In the genomic region with DNA sequence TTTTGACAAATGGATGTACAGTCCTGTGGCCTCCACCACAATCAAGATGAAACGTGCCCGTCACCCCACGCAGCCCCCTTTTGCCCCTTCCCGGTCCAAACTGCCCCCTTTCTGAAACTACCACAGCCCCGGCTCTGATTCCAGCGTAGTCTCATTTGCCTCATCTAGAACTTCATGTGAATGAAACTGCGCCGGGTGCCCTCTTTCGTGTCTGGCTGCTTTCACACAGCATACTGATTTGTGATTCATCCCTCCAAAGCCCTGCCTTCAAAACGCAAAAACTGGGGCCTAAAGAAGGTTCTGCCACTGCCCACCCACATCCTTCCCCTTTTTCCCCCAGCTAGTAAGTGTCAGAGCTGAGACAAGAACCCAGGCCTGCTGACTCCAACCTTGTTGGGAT, we compare ENCODE assay signal across 11 cellular contexts. TPM values are rescaled to one million over a fixed set of nuclear protein-coding genes. Genes with fewer than 3 reads are reported as not detected.
DNase-seq lines count a peak whose midpoint lies in the region; ATAC-seq lines count a peak whose summit lies in the region.
"Had no signal": no experiment of that assay in that cellular context is flagged by ENCODE, and none has a peak within 500 bp of the region (broad histone marks: within the 10 kb centered on the region; RNA-seq: fewer than 3 reads in every experiment).

No MANE protein-coding gene starts in this region.

- intact Hi-C loops in activated CD4-positive, alpha-beta T cell treated with anti-CD3 and anti-CD28 coated beads, Interleukin-2, amount 10 ng/mL, durations not matched to agents 24 days and 14 days (cut with micrococcal nuclease): no loop called here
- intact Hi-C loops in naive thymus-derived CD4-positive, alpha-beta T cell (cut with micrococcal nuclease): no loop called here

- peak; percentile 47 for ATAC-seq in activated CD8-positive, alpha-beta memory T cell treated with anti-CD3 and anti-CD28 coated beads, Interleukin-2, amount 10 ng/mL, durations not matched to agents 7 days and 5 days
- peak; percentile 45 for ATAC-seq in naive thymus-derived CD4-positive, alpha-beta T cell
- ATAC-seq in stimulated activated memory B cell treated with anti-CD40 and anti-IgM and Interleukin-4, amounts not matched to agents 10 μg/mL and 1 μg/mL and 100 μg/mL, for 72 hours: peak; percentile 77
- no peak for ATAC-seq in HG03196 (IDR thresholded peaks at IDR 0.05; ENCODE audit: unreplicated experiment)
- ATAC-seq: right cardiac atrium had no signal

- peaks cover 32% of the 10 kb centered on the region for H3K4me1 Mint-ChIP-seq in activated CD4-positive, alpha-beta T cell treated with anti-CD3 and anti-CD28 coated beads, Interleukin-2, amount 10 ng/mL, durations not matched to agents 24 days and 14 days
- H3K4me1 Mint-ChIP-seq in activated CD8-positive, alpha-beta memory T cell treated with anti-CD3 and anti-CD28 coated beads, Interleukin-2, amount 10 ng/mL, durations not matched to agents 7 days and 5 days: peaks cover 63% of the 10 kb centered on the region
- peaks cover 29 to 70% (median 50%) of the 10 kb centered on the region in 7 donors for H3K4me1 Mint-ChIP-seq in naive thymus-derived CD4-positive, alpha-beta T cell
- H3K4me1 Mint-ChIP-seq in stimulated activated memory B cell treated with anti-CD40 and anti-IgM and Interleukin-4, amounts not matched to agents 10 μg/mL and 1 μg/mL and 100 μg/mL, for 72 hours: peaks cover 39% of the 10 kb centered on the region

- DNase-seq in activated CD4-positive, alpha-beta T cell treated with anti-CD3 and anti-CD28 coated beads for 48 hours: peak; percentile 62
- DNase-seq in activated CD4-positive, alpha-beta T cell treated with anti-CD3 and anti-CD28 coated beads, Interleukin-2, amount 10 ng/mL, durations not matched to agents 24 days and 14 days: no peak
- DNase-seq in activated CD8-positive, alpha-beta memory T cell treated with anti-CD3 and anti-CD28 coated beads, Interleukin-2, amount 10 ng/mL, durations not matched to agents 7 days and 5 days: peak; percentile 55
- DNase-seq in naive thymus-derived CD4-positive, alpha-beta T cell: no peak
- DNase-seq in mucosa of gallbladder (ENCODE audit: low spot score): no peak
- DNase-seq in ecto neural progenitor cell (ENCODE audit: low spot score): no peak
- DNase-seq: brain microvascular endothelial cell, NCI-H2227 treated with DMSO at 0.1 percent for 48 hours, right cardiac atrium had no signal

- CTCF ChIA-PET in activated CD8-positive, alpha-beta memory T cell treated with anti-CD3 and anti-CD28 coated beads, Interleukin-2, amount 10 ng/mL, durations not matched to agents 7 days and 5 days (lab: Charles Lee): no interaction called here
- CTCF ChIA-PET in naive thymus-derived CD4-positive, alpha-beta T cell (lab: Charles Lee): interaction anchor here (0.7 kb wide), 1 partner anchor 115 kb away, joined by 6 read pairs; no protein-coding TSS in a partner anchor

- H3K27me3 ChIP-seq in naive thymus-derived CD4-positive, alpha-beta T cell (ENCODE audit: control insufficient read depth in 2 of 2, insufficient read depth in 2 of 2, low read length in 2 of 2): no peaks in the 10 kb centered on the region
- H3K27me3 ChIP-seq: brain microvascular endothelial cell had no signal

- H3K4me1 ChIP-seq in naive thymus-derived CD4-positive, alpha-beta T cell (ENCODE audit: control insufficient read depth in 2 of 2, insufficient read depth in 2 of 2, low read length in 2 of 2): peaks cover 10 to 23% of the 10 kb centered on the region in 2 donors

- no peaks in the 10 kb centered on the region for H3K9me3 ChIP-seq in naive thymus-derived CD4-positive, alpha-beta T cell (ENCODE audit: control insufficient read depth in 2 of 3, low read length in 3 of 3)

- H3K9me3 Mint-ChIP-seq in activated CD4-positive, alpha-beta T cell treated with anti-CD3 and anti-CD28 coated beads, Interleukin-2, amount 10 ng/mL, durations not matched to agents 24 days and 14 days: no peaks in the 10 kb centered on the region
- H3K9me3 Mint-ChIP-seq in activated CD8-positive, alpha-beta memory T cell treated with anti-CD3 and anti-CD28 coated beads, Interleukin-2, amount 10 ng/mL, durations not matched to agents 7 days and 5 days (ENCODE audit: low read depth): no peaks in the 10 kb centered on the region
- H3K9me3 Mint-ChIP-seq in naive thymus-derived CD4-positive, alpha-beta T cell: peaks cover 0 to 1% (median 0%) of the 10 kb centered on the region in 11 donors
- H3K9me3 Mint-ChIP-seq in stimulated activated memory B cell treated with anti-CD40 and anti-IgM and Interleukin-4, amounts not matched to agents 10 μg/mL and 1 μg/mL and 100 μg/mL, for 72 hours: no peaks in the 10 kb centered on the region

- peaks cover 18% of the 10 kb centered on the region for H3K27me3 Mint-ChIP-seq in activated CD4-positive, alpha-beta T cell treated with anti-CD3 and anti-CD28 coated beads, Interleukin-2, amount 10 ng/mL, durations not matched to agents 24 days and 14 days
- peaks cover 23% of the 10 kb centered on the region for H3K27me3 Mint-ChIP-seq in activated CD8-positive, alpha-beta memory T cell treated with anti-CD3 and anti-CD28 coated beads, Interleukin-2, amount 10 ng/mL, durations not matched to agents 7 days and 5 days
- peaks cover 0 to 21% (median 7%) of the 10 kb centered on the region in 5 donors for H3K27me3 Mint-ChIP-seq in naive thymus-derived CD4-positive, alpha-beta T cell
- H3K27me3 Mint-ChIP-seq in stimulated activated memory B cell treated with anti-CD40 and anti-IgM and Interleukin-4, amounts not matched to agents 10 μg/mL and 1 μg/mL and 100 μg/mL, for 72 hours: peaks cover 20% of the 10 kb centered on the region

- H3K36me3 ChIP-seq in naive thymus-derived CD4-positive, alpha-beta T cell (ENCODE audit: control insufficient read depth in 2 of 3, insufficient read depth in 3 of 3, low read length in 3 of 3): peaks cover 0 to 10% (median 0%) of the 10 kb centered on the region in 3 experiments
- H3K36me3 ChIP-seq: brain microvascular endothelial cell had no signal

- POLR2A ChIA-PET in naive thymus-derived CD4-positive, alpha-beta T cell (lab: Charles Lee): interaction anchor here (0.7 kb wide), 1 partner anchor 196 kb away, joined by 3 read pairs; no protein-coding TSS in a partner anchor

- no peak overlapping the region for H3K4me3 ChIP-seq in naive thymus-derived CD4-positive, alpha-beta T cell (ENCODE audit: low read length)

- peaks cover 9% of the 10 kb centered on the region for H3K36me3 Mint-ChIP-seq in activated CD4-positive, alpha-beta T cell treated with anti-CD3 and anti-CD28 coated beads, Interleukin-2, amount 10 ng/mL, durations not matched to agents 24 days and 14 days (ENCODE audit: low read depth)
- H3K36me3 Mint-ChIP-seq in activated CD8-positive, alpha-beta memory T cell treated with anti-CD3 and anti-CD28 coated beads, Interleukin-2, amount 10 ng/mL, durations not matched to agents 7 days and 5 days: peaks cover 25% of the 10 kb centered on the region
- peaks cover 0 to 15% (median 12%) of the 10 kb centered on the region in 5 donors for H3K36me3 Mint-ChIP-seq in naive thymus-derived CD4-positive, alpha-beta T cell
- peaks cover 20% of the 10 kb centered on the region for H3K36me3 Mint-ChIP-seq in stimulated activated memory B cell treated with anti-CD40 and anti-IgM and Interleukin-4, amounts not matched to agents 10 μg/mL and 1 μg/mL and 100 μg/mL, for 72 hours

- no peak overlapping the region for H3K27ac Mint-ChIP-seq in activated CD4-positive, alpha-beta T cell treated with anti-CD3 and anti-CD28 coated beads, Interleukin-2, amount 10 ng/mL, durations not matched to agents 24 days and 14 days
- H3K27ac Mint-ChIP-seq in activated CD8-positive, alpha-beta memory T cell treated with anti-CD3 and anti-CD28 coated beads, Interleukin-2, amount 10 ng/mL, durations not matched to agents 7 days and 5 days: peak overlapping the region; percentile 16
- H3K27ac Mint-ChIP-seq in naive thymus-derived CD4-positive, alpha-beta T cell: no peak overlapping the region
- peak overlapping the region; percentile 76 for H3K27ac Mint-ChIP-seq in stimulated activated memory B cell treated with anti-CD40 and anti-IgM and Interleukin-4, amounts not matched to agents 10 μg/mL and 1 μg/mL and 100 μg/mL, for 72 hours

- no peak overlapping the region for H3K4me3 Mint-ChIP-seq in activated CD4-positive, alpha-beta T cell treated with anti-CD3 and anti-CD28 coated beads, Interleukin-2, amount 10 ng/mL, durations not matched to agents 24 days and 14 days
- no peak overlapping the region for H3K4me3 Mint-ChIP-seq in activated CD8-positive, alpha-beta memory T cell treated with anti-CD3 and anti-CD28 coated beads, Interleukin-2, amount 10 ng/mL, durations not matched to agents 7 days and 5 days
- peak overlapping the region in 1 of 10 donors; percentile 56 for H3K4me3 Mint-ChIP-seq in naive thymus-derived CD4-positive, alpha-beta T cell
- H3K4me3 Mint-ChIP-seq in stimulated activated memory B cell treated with anti-CD40 and anti-IgM and Interleukin-4, amounts not matched to agents 10 μg/mL and 1 μg/mL and 100 μg/mL, for 72 hours: no peak overlapping the region

- no peak overlapping the region for H3K27ac ChIP-seq in naive thymus-derived CD4-positive, alpha-beta T cell (ENCODE audit: low read depth, low read length)
- H3K27ac ChIP-seq: brain microvascular endothelial cell had no signal

RNA-seq across cellular contexts. Expression of gene NCS1, which starts 31.5 kb away (rescaled TPM):
- total RNA-seq in activated CD4-positive, alpha-beta T cell treated with anti-CD3 and anti-CD28 coated beads, Interleukin-2, amount 10 ng/mL, durations not matched to agents 24 days and 14 days: 5.3 and 5.4 TPM in 2 replicates
- 10 to 100 TPM in 1 of 2 experiments, 1 to 10 TPM in 1; 4.0 to 16.9 TPM for total RNA-seq in activated CD8-positive, alpha-beta memory T cell treated with anti-CD3 and anti-CD28 coated beads, Interleukin-2, amount 10 ng/mL, durations not matched to agents 7 days and 5 days
- under 1 TPM in 3 of 5 experiments, not detected in 2; 0.14 to 0.85 (median 0.22) TPM for total RNA-seq in naive thymus-derived CD4-positive, alpha-beta T cell
- not detected for polyA plus RNA-seq in naive thymus-derived CD4-positive, alpha-beta T cell
- 50.3 TPM for total RNA-seq in mucosa of gallbladder

Comparison
In these comparisons a context has a peak if more than half of its experiments do, and no peak if none do; other contexts are left out.
1. DNase-seq: peak in activated CD4-positive, alpha-beta T cell treated with anti-CD3 and anti-CD28 coated beads for 48 hours (single experiment) and activated CD8-positive, alpha-beta memory T cell treated with anti-CD3 and anti-CD28 coated beads, Interleukin-2, amount 10 ng/mL, durations not matched to agents 7 days and 5 days (single experiment); none in activated CD4-positive, alpha-beta T cell treated with anti-CD3 and anti-CD28 coated beads, Interleukin-2, amount 10 ng/mL, durations not matched to agents 24 days and 14 days (single experiment), naive thymus-derived CD4-positive, alpha-beta T cell (0 of 9), mucosa of gallbladder (single experiment) and ecto neural progenitor cell (single experiment).
2. H3K27ac Mint-ChIP-seq: peak in activated CD8-positive, alpha-beta memory T cell treated with anti-CD3 and anti-CD28 coated beads, Interleukin-2, amount 10 ng/mL, durations not matched to agents 7 days and 5 days (single experiment) and stimulated activated memory B cell treated with anti-CD40 and anti-IgM and Interleukin-4, amounts not matched to agents 10 μg/mL and 1 μg/mL and 100 μg/mL, for 72 hours (single experiment); none in activated CD4-positive, alpha-beta T cell treated with anti-CD3 and anti-CD28 coated beads, Interleukin-2, amount 10 ng/mL, durations not matched to agents 24 days and 14 days (single experiment) and naive thymus-derived CD4-positive, alpha-beta T cell (0 of 9).